ENCODE assay signal across 14 cellular contexts in the genomic region with DNA sequence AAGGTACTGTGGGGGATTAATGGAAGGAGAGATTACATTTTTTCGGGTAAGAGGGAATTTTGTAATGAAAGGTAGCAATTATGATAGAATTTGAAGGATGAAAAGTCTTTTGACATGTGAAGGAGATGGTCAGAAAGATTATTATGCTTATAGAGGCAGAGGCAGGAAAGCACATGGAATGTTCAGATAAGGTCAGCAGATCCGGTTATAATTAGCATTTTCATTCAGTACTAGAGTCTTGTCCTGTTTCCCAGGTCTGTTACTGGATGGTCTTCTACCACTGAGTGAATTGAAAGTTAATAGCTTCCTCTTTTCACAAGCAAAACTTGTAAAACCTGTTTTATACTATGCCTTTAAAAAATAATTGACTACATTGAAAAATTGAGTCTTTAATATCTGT.
DNase-seq lines count a peak whose midpoint lies in the region; ATAC-seq, FAIRE-seq and TF ChIP-seq lines count a peak whose summit lies in the region.
"Had no signal": no experiment of that assay in that cellular context is flagged by ENCODE, and none has a peak within 500 bp of the region (broad histone marks: within the 10 kb centered on the region; RNA-seq: fewer than 3 reads in every experiment).

No MANE protein-coding gene starts in this region.

- H3K4me3 ChIP-seq in PC-9 (no peak overlapping the region), HepG2 (replicated peaks in 1 of 3; ENCODE audit: insufficient read depth in 1 of 3, low read depth in 2 of 3, low read length in 3 of 3) (no peak overlapping the region)
- H3K4me3 ChIP-seq: hepatocyte, stomach had no signal

- TF ChIP-seq EP300 in HepG2 (IDR thresholded peaks at IDR 0.05; ENCODE audit: low read depth in 2 of 2, low read length in 2 of 2) (no peak), HepG2 (CRISPR knock-in tag; IDR thresholded peaks at IDR 0.05; ENCODE audit: borderline replicate concordance) (no peak)

- H3K9ac ChIP-seq in HepG2 (ENCODE audit: insufficient read depth, low read depth, low read length) = no peak overlapping the region

- H3F3A ChIP-seq in PC-9 (ENCODE audit: insufficient read depth, low read depth) = peaks cover 15% of the 10 kb centered on the region

- 0 out of 2 replicates have a peak, but pooled peaks cover 6% of the 10 kb centered on the region for H3K36me3 ChIP-seq in PC-9 (ENCODE audit: low read depth)
- peaks cover 5 to 14% of the 10 kb centered on the region in 2 experiments; a peak in 2 of 5 replicates for H3K36me3 ChIP-seq in HepG2 (replicated peaks in 1 of 2; ENCODE audit: control insufficient read depth in 1 of 2, insufficient read depth in 2 of 2, low read length in 2 of 2)

- TF ChIP-seq CTCF in PC-9 (conservative IDR thresholded peaks at IDR 0.05) (no peak), HepG2 (CRISPR knock-in tag; IDR thresholded peaks at IDR 0.05) (no peak)

- BruUV-seq in PC-9 (replicated peaks; lab: Mats Ljungman, UMichigan) = no TSS peak
- TSS peak; percentile 23 for BruUV-seq in HepG2 (replicated peaks; lab: Mats Ljungman, UMichigan)

- H3K9me2 ChIP-seq in PC-9 (ENCODE audit: insufficient read depth) = no peaks in the 10 kb centered on the region

- POLR2A ChIA-PET in PC-9 (lab: Charles Lee; ENCODE audit: unreplicated experiment) = interaction anchor here (0.7 kb wide), 1 partner anchor 205 kb away, joined by 4 read pairs; no protein-coding TSS in a partner anchor
- POLR2A ChIA-PET in HepG2 (lab: Yijun Ruan, JAX) = no interaction called here

- in situ Hi-C loops in HepG2 (cut with HindIII; ENCODE audit: extremely low pct_ligation_motif_present, low pct_unique_long_range_greater_than_20kb) = no loop called here

- H3K79me2 ChIP-seq in PC-9 (ENCODE audit: low read depth) (peaks cover 34% of the 10 kb centered on the region), HepG2 (ENCODE audit: insufficient read depth, low read length) (peaks cover 36% of the 10 kb centered on the region)

- H3K27ac Mint-ChIP-seq in stimulated activated memory B cell treated with anti-CD40 and anti-IgM and Interleukin-4, amounts not matched to agents 10 μg/mL and 1 μg/mL and 100 μg/mL, for 72 hours = no peak overlapping the region
- H3K27ac Mint-ChIP-seq: progenitor cell of endocrine pancreas had no signal

- CTCF ChIA-PET in PC-9 (lab: Charles Lee) (no interaction called here), HepG2 (lab: Yijun Ruan, JAX; ENCODE audit: low intra/inter-chr PET ratio, low total read pairs) (no interaction called here)

- H3K36me3 Mint-ChIP-seq in stimulated activated memory B cell treated with anti-CD40 and anti-IgM and Interleukin-4, amounts not matched to agents 10 μg/mL and 1 μg/mL and 100 μg/mL, for 72 hours = peaks cover 10% of the 10 kb centered on the region

- DNase-seq in PC-9 = peak in 1 of 2 experiments; percentile 84
- no peak for DNase-seq in HepG2 (ENCODE audit: low spot score)
- DNase-seq in hippocampal formation (lab: John Stamatoyannopoulos, UW) = no peak
- no peak for DNase-seq in NCI-H510A treated with DMSO at 0.1 percent for 48 hours (lab: John Stamatoyannopoulos, UW)
- DNase-seq: NCI-H2171; SIG-M5; stimulated activated CD4-positive, alpha-beta T cell treated with anti-CD3 and anti-CD28 coated beads, Interleukin-4, amount 100 ng/mL, for 1 hour; stomach had no signal

- no peak overlapping the region for H2AFZ ChIP-seq in PC-9
- H2AFZ ChIP-seq in HepG2 (ENCODE audit: low read length) = no peak overlapping the region
- H2AFZ ChIP-seq: hepatocyte had no signal

- H3K9me3 Mint-ChIP-seq in stimulated activated memory B cell treated with anti-CD40 and anti-IgM and Interleukin-4, amounts not matched to agents 10 μg/mL and 1 μg/mL and 100 μg/mL, for 72 hours = no peaks in the 10 kb centered on the region

- H3K27ac ChIP-seq in PC-9 (peak overlapping the region; percentile 40), HepG2 (ENCODE audit: extremely low read length, insufficient read depth, low read length) (no peak overlapping the region)
- H3K27ac ChIP-seq: hepatocyte, stomach had no signal

- TF ChIP-seq RAD21 in HepG2 (CRISPR knock-in tag; IDR thresholded peaks at IDR 0.05) = no peak

- TF ChIP-seq POLR2A in HepG2 (IDR thresholded peaks at IDR 0.05; ENCODE audit: insufficient read depth in 1 of 2, low read depth in 2 of 2, low read length in 2 of 2) = no peak

- intact Hi-C loops in PC-9 (cut with micrococcal nuclease; ENCODE audit: unreplicated experiment) (no loop called here), HepG2 (cut with micrococcal nuclease; ENCODE audit: unreplicated experiment) (no loop called here)

- H3K4me1 Mint-ChIP-seq in stimulated activated memory B cell treated with anti-CD40 and anti-IgM and Interleukin-4, amounts not matched to agents 10 μg/mL and 1 μg/mL and 100 μg/mL, for 72 hours = peaks cover 29% of the 10 kb centered on the region

- H3K4me1 ChIP-seq in PC-9 (replicated peaks; ENCODE audit: insufficient read depth) = peaks cover 25% of the 10 kb centered on the region
- no peaks in the 10 kb centered on the region for H3K4me1 ChIP-seq in HepG2 (ENCODE audit: insufficient read depth, low read length)

- FAIRE-seq in HepG2 (lab: Jason Lieb, UNC) = no peak

- ATAC-seq in GM18868 (IDR thresholded peaks at IDR 0.05; ENCODE audit: unreplicated experiment) = peak; percentile 47
- peak; percentile 45 for ATAC-seq in HG03159 (IDR thresholded peaks at IDR 0.05; ENCODE audit: unreplicated experiment)
- no peak for ATAC-seq in HepG2
- no peak for ATAC-seq in HG03457 (IDR thresholded peaks at IDR 0.05; ENCODE audit: unreplicated experiment)
- no peak for ATAC-seq in stimulated activated memory B cell treated with anti-CD40 and anti-IgM and Interleukin-4, amounts not matched to agents 10 μg/mL and 1 μg/mL and 100 μg/mL, for 72 hours

- H4K20me1 ChIP-seq in PC-9 (ENCODE audit: insufficient read depth) (no peaks in the 10 kb centered on the region), HepG2 (ENCODE audit: insufficient read depth, low read length) (no peaks in the 10 kb centered on the region)

- no peak overlapping the region for H3K4me3 Mint-ChIP-seq in stimulated activated memory B cell treated with anti-CD40 and anti-IgM and Interleukin-4, amounts not matched to agents 10 μg/mL and 1 μg/mL and 100 μg/mL, for 72 hours

- 95% methylated on average over 2 of the region's 2 CpGs for WGBS in HepG2 (ENCODE audit: low lambda C conversion rate)

- peak overlapping the region; percentile 47 for H3K4me2 ChIP-seq in PC-9
- H3K4me2 ChIP-seq in HepG2 (ENCODE audit: low read depth, low read length) = no peak overlapping the region
- H3K4me2 ChIP-seq: hepatocyte had no signal

- no peaks in the 10 kb centered on the region for H3K27me3 Mint-ChIP-seq in stimulated activated memory B cell treated with anti-CD40 and anti-IgM and Interleukin-4, amounts not matched to agents 10 μg/mL and 1 μg/mL and 100 μg/mL, for 72 hours
- H3K27me3 Mint-ChIP-seq: progenitor cell of endocrine pancreas had no signal

- H3K9me3 ChIP-seq in PC-9 (ENCODE audit: insufficient read depth, low read depth) = no peaks in the 10 kb centered on the region
- H3K9me3 ChIP-seq in HepG2 (ENCODE audit: low read length) = no peaks in the 10 kb centered on the region
- H3K9me3 ChIP-seq: stomach had no signal

- no peaks in the 10 kb centered on the region for H3K27me3 ChIP-seq in PC-9 (ENCODE audit: insufficient read depth, low read depth)
- no peaks in the 10 kb centered on the region for H3K27me3 ChIP-seq in HepG2 (ENCODE audit: control insufficient read depth in 1 of 2, insufficient read depth in 2 of 2, low read length in 2 of 2)
- H3K27me3 ChIP-seq: hepatocyte, stomach had no signal

TF ChIP-seq in HepG2, 621 proteins besides CTCF, POLR2A, EP300 and RAD21:
- TF ChIP-seq ZC3H13 (CRISPR knock-in tag; IDR thresholded peaks at IDR 0.05) (no peak), MEIS1 (CRISPR knock-in tag; IDR thresholded peaks at IDR 0.05; ENCODE audit: borderline replicate concordance) (no peak), SIX1 (CRISPR knock-in tag; IDR thresholded peaks at IDR 0.05; ENCODE audit: borderline replicate concordance) (no peak), YY1 (IDR thresholded peaks at IDR 0.05; ENCODE audit: insufficient read depth, insufficient replicate concordance, low read depth, low read length) (no peak), ZNF749 (CRISPR knock-in tag; IDR thresholded peaks at IDR 0.05; ENCODE audit: borderline replicate concordance) (no peak), ELF4 (CRISPR knock-in tag; IDR thresholded peaks at IDR 0.05; ENCODE audit: borderline replicate concordance) (no peak), SMARCC2 (IDR thresholded peaks at IDR 0.05) (no peak)
TF ChIP-seq in HepG2: peak in this region for 0.

Comparison
In these comparisons a context has a peak if more than half of its experiments do, and no peak if none do; other contexts are left out.
1. ATAC-seq: peak in GM18868 (single experiment) and HG03159 (single experiment); none in HepG2 (single experiment), HG03457 (single experiment) and stimulated activated memory B cell treated with anti-CD40 and anti-IgM and Interleukin-4, amounts not matched to agents 10 μg/mL and 1 μg/mL and 100 μg/mL, for 72 hours (single experiment).